In genomic region chr19:3005345-3005744, GRCh38 we compare ENCODE assay signal across 26 cellular contexts. TPM values are rescaled to one million over a fixed set of nuclear protein-coding genes. Genes with fewer than 3 reads are reported as not detected.
DNase-seq lines count a peak whose midpoint lies in the region; ATAC-seq, FAIRE-seq and TF ChIP-seq lines count a peak whose summit lies in the region.
"Had no signal": no experiment of that assay in that cellular context is flagged by ENCODE, and none has a peak within 500 bp of the region (broad histone marks: within the 10 kb centered on the region; RNA-seq: fewer than 3 reads in every experiment).

No MANE protein-coding gene starts in this region.

- no peak overlapping the region for H3K4ac ChIP-seq in H1 (replicated peaks; ENCODE audit: insufficient read length, low read depth, low read length)
- H3K4ac ChIP-seq in neuronal stem cell (ENCODE audit: low read length) = no peak overlapping the region

- FAIRE-seq in H1 (lab: Jason Lieb, UNC) = no peak
- FAIRE-seq: A549, D721Med, GM12878, GM18507, H54 had no signal

- H2AFZ ChIP-seq in SK-N-SH (ENCODE audit: low read depth) = no peak overlapping the region
- no peak overlapping the region for H2AFZ ChIP-seq in H1 (ENCODE audit: low read length)
- H2AFZ ChIP-seq in neuronal stem cell (ENCODE audit: low read length) = no peak overlapping the region
- H2AFZ ChIP-seq: GM23248 had no signal

- peak overlapping the region; percentile 14; the same call in 1 of the 2 replicates for H3K4me3 ChIP-seq in BE2C (ENCODE audit: low read depth, low read length)
- H3K4me3 ChIP-seq in SK-N-SH (ENCODE audit: low read depth in 2 of 2, low read length in 1 of 2) = no peak overlapping the region
- H3K4me3 ChIP-seq in H1 (ENCODE audit: extremely low read depth in 1 of 4, insufficient read depth in 2 of 4, low read depth in 3 of 4, low read length in 4 of 4) = no peak overlapping the region
- no peak overlapping the region for H3K4me3 ChIP-seq in neuronal stem cell (ENCODE audit: low read length in 2 of 2)
- H3K4me3 ChIP-seq: A549, BLaER1, GM12878, GM23248, HAP-1 had no signal

- H3K9me3 ChIP-seq in BE2C (no peaks in the 10 kb centered on the region), SK-N-SH (no peaks in the 10 kb centered on the region), H1 (ENCODE audit: insufficient read depth in 2 of 2, low read depth in 1 of 2, low read length in 1 of 2) (no peaks in the 10 kb centered on the region), neuronal stem cell (replicated peaks in 1 of 2; ENCODE audit: control insufficient read depth in 2 of 2, insufficient read depth in 1 of 2, low read depth in 1 of 2, low read length in 2 of 2) (no peaks in the 10 kb centered on the region)
- H3K9me3 ChIP-seq: A549, BLaER1, Caco-2, HAP-1 had no signal

- H3K4me2 ChIP-seq in SK-N-SH = no peak overlapping the region
- H3K4me2 ChIP-seq in H1 (ENCODE audit: insufficient read depth in 1 of 2, low read depth in 2 of 2, low read length in 2 of 2) = peak overlapping the region in 1 of 2 experiments; percentile 21; a peak in 1 of 4 replicates
- H3K4me2 ChIP-seq in neuronal stem cell (ENCODE audit: insufficient read depth, low read length, poor library complexity, severe bottlenecking) = no peak overlapping the region
- H3K4me2 ChIP-seq: A549, BLaER1 had no signal

- peak; percentile 13; the same call in 1 of the 2 replicates for TF ChIP-seq RAD21 in SK-N-SH (IDR thresholded peaks at IDR 0.05; ENCODE audit: low read length)
- TF ChIP-seq RAD21 in H1 (IDR thresholded peaks at IDR 0.05 in 1 of 2, conservative IDR thresholded peaks at IDR 0.05 in 1 of 2; ENCODE audit: low read depth in 2 of 2, low read length in 2 of 2) = no peak

- H4K8ac ChIP-seq in H1 (ENCODE audit: extremely low read depth, insufficient read depth, low read length) (0 out of 2 replicates have a peak overlapping the region, but pooled peaks have one; percentile 21), neuronal stem cell (ENCODE audit: low read depth, low read length) (no peak overlapping the region)

- no peak overlapping the region for H3K23ac ChIP-seq in H1 (ENCODE audit: insufficient read length)
- peak overlapping the region; percentile 68 for H3K23ac ChIP-seq in neuronal stem cell (ENCODE audit: low read depth, low read length, poor library complexity)

- no peak for ATAC-seq in GM18867 (IDR thresholded peaks at IDR 0.05; ENCODE audit: unreplicated experiment)
- ATAC-seq: CD8-positive, alpha-beta T cell; GM12878 had no signal

- 9% methylated on average over 12 of the region's 18 CpGs for WGBS in SK-N-SH (ENCODE audit: low lambda C conversion rate)
- 95% methylated on average over 15 of the region's 18 CpGs; no CpG with 5 or more reads in 1 of the 2 experiments for WGBS in H1 (ENCODE audit: extremely low coverage in 1 of 2, insufficient coverage in 1 of 2, insufficient read length in 1 of 2, insufficient replicate concordance in 2 of 2, low coverage in 1 of 2, low lambda C conversion rate in 2 of 2, missing lambda C conversion rate in 1 of 2), 2 experiments
- no CpG with 5 or more reads among the region's 18 CpGs for WGBS in neuronal stem cell (ENCODE audit: extremely low coverage in 2 of 2, insufficient read length in 2 of 2, insufficient replicate concordance in 1 of 2), 2 donors

- H3K56ac ChIP-seq in H1 (replicated peaks; ENCODE audit: insufficient read length, low read depth, low read length) = no peak overlapping the region

- H3K27ac ChIP-seq in SK-N-SH (ENCODE audit: low read depth in 2 of 2, low read length in 1 of 2) = no peak overlapping the region
- no peak overlapping the region for H3K27ac ChIP-seq in H1 (ENCODE audit: low read depth, low read length)
- H3K27ac ChIP-seq in neuronal stem cell (replicated peaks; ENCODE audit: low read length) = no peak overlapping the region
- H3K27ac ChIP-seq: 22Rv1, A549, BLaER1, C4-2B, GM23248 had no signal

- CTCF ChIA-PET in SK-N-SH (lab: Yijun Ruan, JAX) = interaction anchor here (0.9 to 1.9 kb wide), 10 partner anchors 9 to 99 kb away, joined by 3 to 6 read pairs (median 3); no protein-coding TSS in a partner anchor
- CTCF ChIA-PET in H1 (lab: Charles Lee; ENCODE audit: partially characterized antibody) = interaction anchor here (0.6 to 2.2 kb wide), 9 partner anchors 9 to 121 kb away, joined by 3 to 7 read pairs (median 4); no protein-coding TSS in a partner anchor

- H3K23me2 ChIP-seq in H1 (ENCODE audit: low read depth, low read length) = no peaks in the 10 kb centered on the region

- POLR2A ChIA-PET in SK-N-SH (lab: Yijun Ruan, JAX) = interaction anchor here (0.9 to 2.7 kb wide), 4 partner anchors 15 to 37 kb away, joined by 3 to 11 read pairs (median 4); no protein-coding TSS in a partner anchor
- POLR2A ChIA-PET in H1 (lab: Charles Lee; ENCODE audit: partially characterized antibody) = interaction anchor here (0.7 to 2.5 kb wide), 5 partner anchors 10 to 41 kb away, joined by 3 to 9 read pairs (median 4); no protein-coding TSS in a partner anchor

- no peak overlapping the region for H4K5ac ChIP-seq in H1 (ENCODE audit: insufficient read length, low read depth, low read length)

- no peaks in the 10 kb centered on the region for H3K27me3 ChIP-seq in BE2C
- peaks cover 14% of the 10 kb centered on the region; the same call in 1 of the 2 replicates for H3K27me3 ChIP-seq in SK-N-SH (ENCODE audit: insufficient read depth)
- H3K27me3 ChIP-seq in H1 (replicated peaks in 1 of 4; ENCODE audit: control insufficient read depth in 3 of 4, extremely low read depth in 1 of 4, insufficient read depth in 3 of 4, low read length in 3 of 4) = no peaks in the 10 kb centered on the region
- peaks cover 0 to 27% (median 2%) of the 10 kb centered on the region in 3 experiments for H3K27me3 ChIP-seq in neuronal stem cell (ENCODE audit: control insufficient read depth in 3 of 3, insufficient read depth in 3 of 3, low read depth in 1 of 3, low read length in 3 of 3)
- H3K27me3 ChIP-seq: BLaER1 had no signal

- no peaks in the 10 kb centered on the region for H3K36me3 ChIP-seq in BE2C
- no peaks in the 10 kb centered on the region for H3K36me3 ChIP-seq in SK-N-SH (replicated peaks in 1 of 2; ENCODE audit: control insufficient read depth in 1 of 2, insufficient read depth in 2 of 2, low read length in 1 of 2)
- H3K36me3 ChIP-seq in H1 (ENCODE audit: control insufficient read depth in 2 of 4, insufficient read depth in 4 of 4, low read length in 3 of 4) = no peaks in the 10 kb centered on the region
- H3K36me3 ChIP-seq in neuronal stem cell (replicated peaks in 1 of 2; ENCODE audit: control insufficient read depth in 2 of 2, insufficient read depth in 2 of 2, low read length in 2 of 2) = no peaks in the 10 kb centered on the region
- H3K36me3 ChIP-seq: BLaER1, HAP-1 had no signal

- H2BK120ac ChIP-seq in H1 (replicated peaks; ENCODE audit: low read depth, low read length) (no peak overlapping the region), neuronal stem cell (ENCODE audit: low read depth, low read length) (no peak overlapping the region)

- H3K79me1 ChIP-seq in H1 (ENCODE audit: low read depth, low read length) (no peaks in the 10 kb centered on the region), neuronal stem cell (ENCODE audit: low read depth, low read length) (no peaks in the 10 kb centered on the region)

- H3K18ac ChIP-seq in H1 (ENCODE audit: extremely low read depth, low read length) = no peak overlapping the region; the same call in 1 of the 2 replicates
- H3K18ac ChIP-seq in neuronal stem cell (ENCODE audit: low read length) = peak overlapping the region; percentile 76

- H2BK15ac ChIP-seq in H1 (ENCODE audit: low read length) (peak overlapping the region; percentile 61; the same call in 1 of the 2 replicates), neuronal stem cell (ENCODE audit: low read length) (peak overlapping the region; percentile 89)

- H4K91ac ChIP-seq in H1 (replicated peaks; ENCODE audit: insufficient read length, low read length) (peak overlapping the region; percentile 59), neuronal stem cell (ENCODE audit: low read depth, low read length, poor library complexity) (no peak overlapping the region)

- no peak; a peak in 1 of 4 replicates for TF ChIP-seq EP300 in SK-N-SH (IDR thresholded peaks at IDR 0.05; ENCODE audit: borderline replicate concordance in 1 of 2, low read depth in 1 of 2, low read length in 1 of 2)
- no peak for TF ChIP-seq EP300 in H1 (IDR thresholded peaks at IDR 0.05; ENCODE audit: borderline replicate concordance in 1 of 2, low read depth in 2 of 2, low read length in 2 of 2)

- no peaks in the 10 kb centered on the region for H3K79me2 ChIP-seq in SK-N-SH (ENCODE audit: insufficient read depth)
- H3K79me2 ChIP-seq in H1 (ENCODE audit: control insufficient read depth in 1 of 2, insufficient read depth in 2 of 2, low read length in 2 of 2) = no peaks in the 10 kb centered on the region

- H4K20me1 ChIP-seq in SK-N-SH (ENCODE audit: insufficient read depth) (no peaks in the 10 kb centered on the region), H1 (replicated peaks in 1 of 2; ENCODE audit: control insufficient read depth in 1 of 2, insufficient read depth in 2 of 2, low read length in 2 of 2) (peaks cover 0 to 2% of the 10 kb centered on the region in 2 experiments)
- H4K20me1 ChIP-seq: BLaER1 had no signal

- no peak overlapping the region for H2BK12ac ChIP-seq in H1 (ENCODE audit: low read depth, low read length)
- peak overlapping the region; percentile 73 for H2BK12ac ChIP-seq in neuronal stem cell (ENCODE audit: low read length)

- H3K9ac ChIP-seq in SK-N-SH (no peak overlapping the region), H1 (replicated peaks in 1 of 4; ENCODE audit: extremely low read depth in 1 of 4, low read depth in 3 of 4, low read length in 3 of 4) (no peak overlapping the region), neuronal stem cell (ENCODE audit: low read depth, low read length, poor library complexity) (no peak overlapping the region)
- H3K9ac ChIP-seq: BLaER1, GM23248 had no signal

- TF ChIP-seq CTCF in BE2C (IDR thresholded peaks at IDR 0.05; ENCODE audit: low read depth, low read length) = no peak
- no peak for TF ChIP-seq CTCF in SK-N-SH (IDR thresholded peaks at IDR 0.05)
- TF ChIP-seq CTCF in H1 (IDR thresholded peaks at IDR 0.05; ENCODE audit: control extremely low read depth in 1 of 3, insufficient read depth in 1 of 3, low read depth in 1 of 3, low read length in 3 of 3) = no peak
- no peak for TF ChIP-seq CTCF in GM13977 (IDR thresholded peaks at IDR 0.05; ENCODE audit: extremely low read depth, insufficient read depth, missing control alignments)

- H2AK5ac ChIP-seq in H1 (ENCODE audit: low read depth, low read length) = no peak overlapping the region
- H2AK5ac ChIP-seq in neuronal stem cell (ENCODE audit: low read depth, low read length) = peak overlapping the region; percentile 95

- DNase-seq in BE2C (peak; percentile 74), SK-N-SH (peak; percentile 81), H1 (ENCODE audit: low read depth in 1 of 2, low spot score in 2 of 2) (no peak), neuronal stem cell (ENCODE audit: low spot score) (no peak), globus pallidus (ENCODE audit: low spot score) (no peak), NCI-H1417 (lab: John Stamatoyannopoulos, UW) (no peak), GM13977 (ENCODE audit: low spot score) (no peak)
- DNase-seq: CD4-positive, CD25-positive, alpha-beta regulatory T cell; DMS 273 treated with DMSO at 0.1 percent for 48 hours; DMS79; EL; GDM1; GM23248; HFFc6 had no signal

- no peak for TF ChIP-seq POLR2A in H1 (IDR thresholded peaks at IDR 0.05; ENCODE audit: control extremely low read depth in 1 of 2, low read depth in 2 of 2, low read length in 2 of 2)

- H2BK5ac ChIP-seq in H1 (ENCODE audit: low read depth, low read length) (no peak overlapping the region), neuronal stem cell (ENCODE audit: low read length) (peak overlapping the region; percentile 75)

- H3K14ac ChIP-seq in H1 (ENCODE audit: insufficient read length) = no peak overlapping the region
- peak overlapping the region; percentile 63 for H3K14ac ChIP-seq in neuronal stem cell (ENCODE audit: low read length)

- in situ Hi-C loops in GM13977 (cut with MboI; ENCODE audit: low pct_unique_long_range_greater_than_20kb, low sequenced_read_pairs, unreplicated experiment) = no loop called here

- H3K9me2 ChIP-seq in SK-N-SH = no peaks in the 10 kb centered on the region

- H3K4me1 ChIP-seq in BE2C (peaks cover 5% of the 10 kb centered on the region), SK-N-SH (ENCODE audit: control insufficient read depth in 1 of 2, insufficient read depth in 2 of 2, low read depth in 1 of 2, low read length in 1 of 2) (peaks cover 0 to 9% of the 10 kb centered on the region in 2 experiments; a peak in 1 of 4 replicates), H1 (replicated peaks in 1 of 4; ENCODE audit: control insufficient read depth in 3 of 4, insufficient read depth in 4 of 4, low read length in 3 of 4) (peaks cover 0 to 10% (median 2%) of the 10 kb centered on the region in 4 experiments; a peak in 3 of 7 replicates), neuronal stem cell (ENCODE audit: control insufficient read depth in 2 of 2, insufficient read depth in 1 of 2, low read depth in 1 of 2, low read length in 2 of 2) (peaks cover 2 to 3% of the 10 kb centered on the region in 2 donors)
- H3K4me1 ChIP-seq: A549, Caco-2, HAP-1 had no signal

- H3F3A ChIP-seq in SK-N-SH (replicated peaks; ENCODE audit: insufficient read depth) = no peaks in the 10 kb centered on the region

- H2BK20ac ChIP-seq in H1 (ENCODE audit: low read length) = no peak overlapping the region

RNA-seq across cellular contexts. Expression of gene TLE2, which starts 23.7 kb away (rescaled TPM):
- 114 TPM for polyA plus RNA-seq in BE2C (2012; ENCODE audit: insufficient read depth, insufficient read length, low read depth)
- 1.7 and 2.3 TPM in 2 replicates for polyA plus RNA-seq in SK-N-SH (2012; rRNA removed)
- 0.97 and 1.9 TPM in 2 replicates for polyA plus RNA-seq in SK-N-SH (2012; cell fraction: cytosol; rRNA removed)
- 10.0 and 17.5 TPM in 2 replicates for polyA plus RNA-seq in SK-N-SH (2012; cell fraction: nucleus; rRNA removed)
- total RNA-seq in H1 (2021; fragmentation: NEBNext Ultra II Directional; extraction: Animal tissue kit (Norgen Biotek cat#: 25700)) = 11.5 and 12.5 TPM in 2 replicates
- polyA plus RNA-seq in H1 (2011; rRNA removed) = 8.0 and 12.7 TPM in 2 replicates
- 8.4 TPM for polyA plus RNA-seq in H1 (2011; cell fraction: cytosol; rRNA removed)
- 24.8 TPM for polyA plus RNA-seq in H1 (2011; cell fraction: nucleus; rRNA removed)
- polyA plus RNA-seq in H1 (2012, experiment 1 of 2) = 7.6 to 12.3 TPM (median 10.7 TPM) in 4 replicates
- polyA plus RNA-seq in H1 (2012, experiment 2 of 2) = 8.3 TPM
- polyA plus RNA-seq in H1 (2013, experiment 1 of 2) = 19.4 TPM
- polyA plus RNA-seq in H1 (2013, experiment 2 of 2) = 19.1 TPM
- 2.6 and 3.4 TPM in 2 replicates for polyA minus RNA-seq in H1 (2011; rRNA and poly(A)+ RNA removed)
- polyA minus RNA-seq in H1 (2011; cell fraction: cytosol; rRNA and poly(A)+ RNA removed) = 6.7 TPM
- polyA minus RNA-seq in H1 (2011; cell fraction: nucleus; rRNA and poly(A)+ RNA removed) = 6.8 TPM
- 0.36 TPM for polyA plus RNA-seq in neuronal stem cell (2013, experiment 1 of 2)
- 0.21 TPM for polyA plus RNA-seq in neuronal stem cell (2013, experiment 2 of 2)

RNA-seq across cellular contexts. Expression of gene TLE6, which starts 28.0 kb away (rescaled TPM):
- 5.9 TPM for polyA plus RNA-seq in BE2C (2012; ENCODE audit: insufficient read depth, insufficient read length, low read depth)
- 2.6 and 3.3 TPM in 2 replicates for polyA plus RNA-seq in SK-N-SH (2012; rRNA removed)
- polyA plus RNA-seq in SK-N-SH (2012; cell fraction: cytosol; rRNA removed) = 0.95 and 1.2 TPM in 2 replicates
- 9.8 and 10.4 TPM in 2 replicates for polyA plus RNA-seq in SK-N-SH (2012; cell fraction: nucleus; rRNA removed)
- 1.8 and 2.5 TPM in 2 replicates for total RNA-seq in H1 (2021; fragmentation: NEBNext Ultra II Directional; extraction: Animal tissue kit (Norgen Biotek cat#: 25700))
- 2.9 and 3.4 TPM in 2 replicates for polyA plus RNA-seq in H1 (2011; rRNA removed)
- polyA plus RNA-seq in H1 (2011; cell fraction: cytosol; rRNA removed) = 4.1 TPM
- 8.6 TPM for polyA plus RNA-seq in H1 (2011; cell fraction: nucleus; rRNA removed)
- 1.5 to 2.8 TPM (median 2.3 TPM) in 4 replicates for polyA plus RNA-seq in H1 (2012, experiment 1 of 2)
- 1.7 TPM for polyA plus RNA-seq in H1 (2012, experiment 2 of 2)
- 2.5 TPM for polyA plus RNA-seq in H1 (2013, experiment 1 of 2)
- polyA plus RNA-seq in H1 (2013, experiment 2 of 2) = 2.4 TPM
- polyA minus RNA-seq in H1 (2011; rRNA and poly(A)+ RNA removed) = 1.3 and 1.5 TPM in 2 replicates
- polyA minus RNA-seq in H1 (2011; cell fraction: cytosol; rRNA and poly(A)+ RNA removed) = 2.2 TPM
- 2.4 TPM for polyA minus RNA-seq in H1 (2011; cell fraction: nucleus; rRNA and poly(A)+ RNA removed)
- polyA plus RNA-seq in neuronal stem cell (2013, experiment 1 of 2) = 0.88 TPM
- 0.75 TPM for polyA plus RNA-seq in neuronal stem cell (2013, experiment 2 of 2)
- total RNA-seq: CD4-positive, CD25-positive, alpha-beta regulatory T cell; CD8-positive, alpha-beta T cell had no signal
- polyA plus RNA-seq: CD4-positive, CD25-positive, alpha-beta regulatory T cell had no signal

RNA-seq across cellular contexts. Expression of gene TLE5, which starts 57.0 kb away (rescaled TPM):
- 1,091 TPM for polyA plus RNA-seq in BE2C (2012; ENCODE audit: insufficient read depth, insufficient read length, low read depth)
- polyA plus RNA-seq in SK-N-SH (2012; rRNA removed) (479 and 519 TPM in 2 replicates), H1 (2011; rRNA removed) (285 and 392 TPM in 2 replicates)
- 268 and 361 TPM in 2 replicates for polyA plus RNA-seq in SK-N-SH (2012; cell fraction: cytosol; rRNA removed)
- polyA plus RNA-seq in SK-N-SH (2012; cell fraction: nucleus; rRNA removed) = 542 and 572 TPM in 2 replicates
- 187 and 197 TPM in 2 replicates for total RNA-seq in H1 (2021; fragmentation: NEBNext Ultra II Directional; extraction: Animal tissue kit (Norgen Biotek cat#: 25700))
- polyA plus RNA-seq in H1 (2011; cell fraction: cytosol; rRNA removed) = 228 TPM
- polyA plus RNA-seq in H1 (2011; cell fraction: nucleus; rRNA removed) = 492 TPM
- polyA plus RNA-seq in H1 (2012, experiment 1 of 2) = 186 to 340 TPM (median 248 TPM) in 4 replicates
- 326 TPM for polyA plus RNA-seq in H1 (2012, experiment 2 of 2)
- polyA plus RNA-seq in H1 (2013, experiment 1 of 2) = 164 TPM
- 162 TPM for polyA plus RNA-seq in H1 (2013, experiment 2 of 2)
- polyA minus RNA-seq in H1 (2011; rRNA and poly(A)+ RNA removed) = 155 and 179 TPM in 2 replicates
- 203 TPM for polyA minus RNA-seq in H1 (2011; cell fraction: cytosol; rRNA and poly(A)+ RNA removed)
- polyA minus RNA-seq in H1 (2011; cell fraction: nucleus; rRNA and poly(A)+ RNA removed) = 91.6 TPM
- 162 TPM for polyA plus RNA-seq in neuronal stem cell (2013, experiment 1 of 2)
- 164 TPM for polyA plus RNA-seq in neuronal stem cell (2013, experiment 2 of 2)

Comparison
In these comparisons a context has a peak if more than half of its experiments do, and no peak if none do; other contexts are left out.
1. DNase-seq: peak in BE2C (single experiment) and SK-N-SH (single experiment); none in H1 (0 of 2), neuronal stem cell (single experiment), globus pallidus (single experiment), NCI-H1417 (0 of 3) and GM13977 (single experiment).